26 cellular contexts compared by ENCODE assay signal in genomic region chr10:58400609-58401008, GRCh38. TPM values are rescaled to one million over a fixed set of nuclear protein-coding genes. Genes with fewer than 3 reads are reported as not detected.
DNase-seq lines count a peak whose midpoint lies in the region; ATAC-seq, FAIRE-seq and TF ChIP-seq lines count a peak whose summit lies in the region.
"Had no signal": no experiment of that assay in that cellular context is flagged by ENCODE, and none has a peak within 500 bp of the region (broad histone marks: within the 10 kb centered on the region; RNA-seq: fewer than 3 reads in every experiment).

No MANE protein-coding gene starts in this region.

- H3K79me2 ChIP-seq in K562 (ENCODE audit: control insufficient read depth, insufficient read depth, low read length) = no peaks in the 10 kb centered on the region

- no peak overlapping the region for H3K4ac ChIP-seq in mesenchymal stem cell (ENCODE audit: low read depth in 1 of 2, low read length in 2 of 2)

- H3K9ac ChIP-seq in K562 (ENCODE audit: insufficient read depth in 1 of 2, low read depth in 2 of 2, low read length in 2 of 2) (no peak overlapping the region), mesenchymal stem cell (ENCODE audit: low read length) (no peak overlapping the region)
- H3K9ac ChIP-seq: neural progenitor cell had no signal

- H3K18ac ChIP-seq in mesenchymal stem cell (ENCODE audit: low read depth in 1 of 2, low read length in 2 of 2) = no peak overlapping the region

- no peak for ATAC-seq in K562
- no peak for ATAC-seq in GM18498 (IDR thresholded peaks at IDR 0.05; ENCODE audit: unreplicated experiment)
- no peak for ATAC-seq in GM18517 (IDR thresholded peaks at IDR 0.05; ENCODE audit: unreplicated experiment)
- ATAC-seq in HG02571 (IDR thresholded peaks at IDR 0.05; ENCODE audit: unreplicated experiment) = no peak
- ATAC-seq: heart right ventricle had no signal

- no peak for TF ChIP-seq RAD21 in K562 (CRISPR knock-in tag; conservative IDR thresholded peaks at IDR 0.05 in 1 of 2, IDR thresholded peaks at IDR 0.05 in 1 of 2)

- no peak overlapping the region for H4K8ac ChIP-seq in mesenchymal stem cell (ENCODE audit: low read length)

- BruUV-seq in K562 (replicated peaks; lab: Mats Ljungman, UMichigan) = no TSS peak

- TF ChIP-seq EP300 in K562 (IDR thresholded peaks at IDR 0.05; ENCODE audit: low read length) = no peak

- H3K4me3 ChIP-seq in K562 = no peak overlapping the region
- no peak overlapping the region for H3K4me3 ChIP-seq in mesenchymal stem cell (ENCODE audit: insufficient read depth in 1 of 2, low read depth in 1 of 2, low read length in 2 of 2)
- H3K4me3 ChIP-seq: esophagus squamous epithelium, HAP-1, heart right ventricle, neural progenitor cell, sigmoid colon had no signal

- no peaks in the 10 kb centered on the region for H3K27me3 ChIP-seq in K562 (ENCODE audit: control insufficient read depth in 2 of 2, insufficient read depth in 2 of 2, low read length in 2 of 2)
- no peaks in the 10 kb centered on the region for H3K27me3 ChIP-seq in mesenchymal stem cell (ENCODE audit: control insufficient read depth in 1 of 2, insufficient read depth in 1 of 2, low read length in 2 of 2)
- H3K27me3 ChIP-seq: BE2C, esophagus squamous epithelium, heart right ventricle, neural progenitor cell, sigmoid colon had no signal

- H4K20me1 ChIP-seq in K562 (replicated peaks; ENCODE audit: control insufficient read depth, insufficient read depth, low read length) = no peaks in the 10 kb centered on the region

- H3K23ac ChIP-seq in mesenchymal stem cell (ENCODE audit: low read length in 2 of 2) = no peak overlapping the region

- H3K79me1 ChIP-seq in mesenchymal stem cell (replicated peaks; ENCODE audit: low read length, poor library complexity, severe bottlenecking) = peaks cover 2% of the 10 kb centered on the region

- 67% methylated on average over 1 of the region's 1 CpG for WGBS in K562 (ENCODE audit: insufficient coverage, low coverage, missing lambda C conversion rate)
- no CpG with 5 or more reads among the region's 1 CpG for WGBS in mesenchymal stem cell

- no peak overlapping the region for H3K14ac ChIP-seq in mesenchymal stem cell (ENCODE audit: low read length in 2 of 2)

- no peak for TF ChIP-seq POLR2A in K562 (conservative IDR thresholded peaks at IDR 0.05)

- no peaks in the 10 kb centered on the region for H3K9me1 ChIP-seq in K562 (ENCODE audit: control insufficient read depth, insufficient read depth, low read length)

- POLR2A ChIA-PET in K562 (lab: Yijun Ruan, JAX) = interaction anchor here (0.6 kb wide), 1 partner anchor 9 kb away, joined by 4 read pairs; no protein-coding TSS in a partner anchor

- no peak overlapping the region for H2BK5ac ChIP-seq in mesenchymal stem cell (ENCODE audit: low read depth, low read length, poor library complexity, severe bottlenecking)

- peak; percentile 35 for FAIRE-seq in K562 (lab: Jason Lieb, UNC)
- FAIRE-seq: GM19239 had no signal

- H3K4me1 ChIP-seq in K562 (replicated peaks in 1 of 2; ENCODE audit: control insufficient read depth in 2 of 2, insufficient read depth in 2 of 2, low read length in 2 of 2) (no peaks in the 10 kb centered on the region), mesenchymal stem cell (ENCODE audit: control insufficient read depth, insufficient read depth, low read depth, low read length) (no peaks in the 10 kb centered on the region)
- H3K4me1 ChIP-seq: BE2C, esophagus squamous epithelium, HAP-1, heart right ventricle, neural progenitor cell, sigmoid colon had no signal

- H3K27ac ChIP-seq in K562 (ENCODE audit: extremely low read depth, low read depth, low read length) (no peak overlapping the region), mesenchymal stem cell (ENCODE audit: low read length, poor library complexity, severe bottlenecking) (no peak overlapping the region)
- H3K27ac ChIP-seq: esophagus squamous epithelium, heart right ventricle, neural progenitor cell, sigmoid colon had no signal

- H3K4me2 ChIP-seq in K562 (ENCODE audit: insufficient read depth, low read length) (no peak overlapping the region), mesenchymal stem cell (ENCODE audit: low read length, poor library complexity, severe bottlenecking) (no peak overlapping the region)
- H3K4me2 ChIP-seq: neural progenitor cell had no signal

- no peak overlapping the region for H2AK5ac ChIP-seq in mesenchymal stem cell (ENCODE audit: low read length, severe bottlenecking)

- no peak overlapping the region for H2BK15ac ChIP-seq in mesenchymal stem cell (ENCODE audit: low read depth, poor library complexity, severe bottlenecking)

- H3K36me3 ChIP-seq in K562 (ENCODE audit: control insufficient read depth, insufficient read depth, low read length) (peaks cover 32% of the 10 kb centered on the region; the same call in 2 of the 3 replicates), mesenchymal stem cell (ENCODE audit: control insufficient read depth in 1 of 2, insufficient read depth in 2 of 2, low read depth in 1 of 2, low read length in 2 of 2) (peaks cover 0 to 23% of the 10 kb centered on the region in 2 experiments)

- TF ChIP-seq CTCF in K562 (IDR thresholded peaks at IDR 0.05 in 2 of 3, conservative IDR thresholded peaks at IDR 0.05 in 1 of 3; ENCODE audit: insufficient read depth in 2 of 3, low read depth in 1 of 3, low read length in 3 of 3) = no peak
- TF ChIP-seq CTCF in GM10266 (IDR thresholded peaks at IDR 0.05; ENCODE audit: control insufficient read depth, insufficient read depth, low read depth, missing control alignments) = no peak

- H2AFZ ChIP-seq in K562 (ENCODE audit: low read depth, low read length) = no peak overlapping the region
- no peak overlapping the region for H2AFZ ChIP-seq in mesenchymal stem cell (ENCODE audit: low read depth, low read length)
- H2AFZ ChIP-seq: neural progenitor cell had no signal

- in situ Hi-C loops in K562 (cut with MboI) = no loop called here

- CTCF ChIA-PET in K562 (lab: Yijun Ruan, JAX; ENCODE audit: low intra/inter-chr PET ratio) = no interaction called here

- no peak overlapping the region for H4K91ac ChIP-seq in mesenchymal stem cell (ENCODE audit: low read length)

- no peak overlapping the region for H2BK12ac ChIP-seq in mesenchymal stem cell (ENCODE audit: low read length in 2 of 2)

- DNase-seq in DMS53 treated with DMSO at 0.1 percent for 48 hours (lab: John Stamatoyannopoulos, UW; ENCODE audit: unreplicated experiment) (peak; percentile 12), HT1080 (ENCODE audit: low read depth) (peak; percentile 36), K562 (ENCODE audit: extremely low read depth in 1 of 4, low spot score in 3 of 4) (no peak), mesenchymal stem cell (peak; percentile 48), GM10266 (ENCODE audit: extremely low spot score) (no peak)
- DNase-seq: activated B cell treated with CpG ODN at 0.5 μM for 24 hours; activated naive CD4-positive, alpha-beta T cell treated with anti-CD3 and anti-CD28 coated beads, Interleukin-2, amount 50 U/mL, for 16 hours; BE2C; cortex of kidney; DMS79 treated with DMSO at 0.1 percent for 48 hours; endodermal cell; esophagus squamous epithelium; heart right ventricle; MV-4-11; NCI-H2029; NCI-H345; NCI-H82; Right ventricle myocardium superior; sigmoid colon; T-helper 9 cell had no signal

- intact Hi-C loops in K562 (cut with micrococcal nuclease) = no loop called here

- H3K9me3 ChIP-seq in K562 (replicated peaks; ENCODE audit: control insufficient read depth, insufficient read depth, low read depth, low read length) (no peaks in the 10 kb centered on the region), mesenchymal stem cell (ENCODE audit: control insufficient read depth, low read length) (no peaks in the 10 kb centered on the region)
- H3K9me3 ChIP-seq: BE2C, esophagus squamous epithelium, HAP-1, heart right ventricle, sigmoid colon had no signal

- no peak overlapping the region for H2BK120ac ChIP-seq in mesenchymal stem cell (ENCODE audit: low read depth, low read length)

TF ChIP-seq in K562, 482 proteins besides CTCF, POLR2A, EP300 and RAD21:
- TF ChIP-seq XRCC4 (IDR thresholded peaks at IDR 0.05; ENCODE audit: extremely low read depth, insufficient read depth, insufficient read length) (no peak), PPARD (CRISPR knock-in tag; IDR thresholded peaks at IDR 0.05) (no peak), ZNF551 (CRISPR knock-in tag; IDR thresholded peaks at IDR 0.05) (no peak), USF1 (CRISPR knock-in tag; IDR thresholded peaks at IDR 0.05) (no peak)

RNA-seq across cellular contexts. Expression of gene TFAM, which starts 15.4 kb away (rescaled TPM):
- 137 and 141 TPM in 2 replicates for total RNA-seq in HT1080 (2014; rRNA removed; shearing (Covaris generic))
- polyA plus RNA-seq in HT1080 (2015; cell fraction: cytosol; rRNA removed) = 45.6 and 54.9 TPM in 2 replicates
- polyA plus RNA-seq in HT1080 (2015; cell fraction: nucleus; rRNA removed) = 35.0 and 35.3 TPM in 2 replicates
- 18.0 and 30.5 TPM in 2 replicates for total RNA-seq in K562 (2011; cell fraction: chromatin; rRNA removed; ENCODE audit: low replicate concordance)
- 27.0 and 32.6 TPM in 2 replicates for total RNA-seq in K562 (2011; cell fraction: nucleolus; rRNA removed)
- total RNA-seq in K562 (2011; cell fraction: nucleoplasm; rRNA removed) = 20.5 and 25.3 TPM in 2 replicates
- total RNA-seq in K562 (2014; rRNA removed) (130 and 174 TPM in 2 replicates), K562 (2014; rRNA removed; fragmentation: Illumina TruSeq; extraction: Trizol) (170 and 211 TPM in 2 replicates), K562 (2015; rRNA removed; fragmentation: Illumina TruSeq; extraction: Trizol) (153 and 155 TPM in 2 replicates), K562 (2021) (161 and 163 TPM in 2 replicates)
- polyA plus RNA-seq in K562 (2011; rRNA removed) (53.7 and 74.3 TPM in 2 replicates), K562 (2014; fragmentation: Illumina TruSeq; extraction: Trizol) (139 and 142 TPM in 2 replicates), K562 (2014; fragmentation: Nextera tagmentation; extraction: Ambion mirVana) (100 to 1,000 TPM; 175 to 227 TPM), K562 (2014; rRNA removed) (100 and 105 TPM in 2 replicates)
- 42.4 and 46.0 TPM in 2 replicates for polyA plus RNA-seq in K562 (2011; cell fraction: cytosol; rRNA removed)
- polyA plus RNA-seq in K562 (2011; cell fraction: nucleus; rRNA removed) = 27.2 and 35.3 TPM in 2 replicates
- polyA plus RNA-seq in K562 (2012) = 78.0 and 146 TPM in 2 replicates
- polyA minus RNA-seq in K562 (2011; rRNA and poly(A)+ RNA removed) = 33.7 and 48.0 TPM in 2 replicates
- 38.7 and 46.1 TPM in 2 replicates for polyA minus RNA-seq in K562 (2011; cell fraction: cytosol; rRNA and poly(A)+ RNA removed)
- 24.5 and 33.1 TPM in 2 replicates for polyA minus RNA-seq in K562 (2011; cell fraction: nucleus; rRNA and poly(A)+ RNA removed)
- 24.4 TPM for polyA plus RNA-seq in mesenchymal stem cell (2013, experiment 1 of 2)
- polyA plus RNA-seq in mesenchymal stem cell (2013, experiment 2 of 2) = 23.2 TPM

Comparison
In these comparisons a context has a peak if more than half of its experiments do, and no peak if none do; other contexts are left out.
1. DNase-seq: peak in DMS53 treated with DMSO at 0.1 percent for 48 hours (single experiment), HT1080 (single experiment) and mesenchymal stem cell (single experiment); none in K562 (0 of 4) and GM10266 (single experiment).